In genomic region chr10:6580279-6581029, GRCh38 we compare ENCODE assay signal across 1 cellular context.
A peak's percentile ranks its signal among the peaks of the same experiment; 100 is the strongest.
TF ChIP-seq lines count a peak whose summit lies in the region.

No MANE protein-coding gene starts in this region.

TF ChIP-seq in HepG2, 621 proteins besides CTCF, POLR2A, EP300 and RAD21 (continued from another document and continues in another):
- TF ChIP-seq ZBTB49 (CRISPR knock-in tag; IDR thresholded peaks at IDR 0.05; ENCODE audit: borderline replicate concordance) (no peak), SKIL (CRISPR knock-in tag; IDR thresholded peaks at IDR 0.05; ENCODE audit: borderline replicate concordance) (no peak), ARID4A (CRISPR knock-in tag; IDR thresholded peaks at IDR 0.05; ENCODE audit: borderline replicate concordance) (peak; percentile 44; the same call in 1 of the 2 replicates), FOXP4 (CRISPR knock-in tag; IDR thresholded peaks at IDR 0.05) (no peak), ZMYM3 (CRISPR knock-in tag; IDR thresholded peaks at IDR 0.05) (no peak), ZNF350 (CRISPR knock-in tag; IDR thresholded peaks at IDR 0.05; ENCODE audit: borderline replicate concordance, low read depth) (no peak), ZNF713 (CRISPR knock-in tag; IDR thresholded peaks at IDR 0.05) (0 out of 2 replicates have a peak, but pooled peaks have one; percentile 64), ZNF792 (CRISPR knock-in tag; IDR thresholded peaks at IDR 0.05) (0 out of 2 replicates have a peak, but pooled peaks have one; percentile 29), ZNF329 (CRISPR knock-in tag; IDR thresholded peaks at IDR 0.05; ENCODE audit: low read depth) (0 out of 2 replicates have a peak, but pooled peaks have one; percentile 55), ZNF543 (CRISPR knock-in tag; IDR thresholded peaks at IDR 0.05) (peak; percentile 66; the same call in 1 of the 2 replicates), MED8 (CRISPR knock-in tag; IDR thresholded peaks at IDR 0.05; ENCODE audit: insufficient replicate concordance) (no peak), ATF5 (CRISPR knock-in tag; IDR thresholded peaks at IDR 0.05; ENCODE audit: low read depth) (no peak), ZNF660 (CRISPR knock-in tag; IDR thresholded peaks at IDR 0.05; ENCODE audit: borderline replicate concordance, low read depth) (no peak), ZBTB39 (CRISPR knock-in tag; IDR thresholded peaks at IDR 0.05) (no peak), NFIC (IDR thresholded peaks at IDR 0.05; ENCODE audit: low read length) (no peak), PHF20 (CRISPR knock-in tag; IDR thresholded peaks at IDR 0.05) (peak; percentile 39; the same call in 1 of the 2 replicates), ZBTB43 (CRISPR knock-in tag; conservative IDR thresholded peaks at IDR 0.05) (no peak), GATAD1 (CRISPR knock-in tag; IDR thresholded peaks at IDR 0.05) (no peak), CENPT (CRISPR knock-in tag; IDR thresholded peaks at IDR 0.05; ENCODE audit: low read depth) (no peak), ZNF263 (CRISPR knock-in tag; IDR thresholded peaks at IDR 0.05) (no peak), PRMT3 (CRISPR knock-in tag; IDR thresholded peaks at IDR 0.05; ENCODE audit: borderline replicate concordance, low read depth) (no peak), MED13 (CRISPR knock-in tag; IDR thresholded peaks at IDR 0.05) (no peak), ZNF703 (CRISPR knock-in tag; IDR thresholded peaks at IDR 0.05; ENCODE audit: borderline replicate concordance) (no peak), HDAC2 (CRISPR knock-in tag; IDR thresholded peaks at IDR 0.05) (peak; percentile 48; the same call in 1 of the 2 replicates), BCL3 (CRISPR knock-in tag; IDR thresholded peaks at IDR 0.05) (peak; percentile 42; the same call in 1 of the 2 replicates), HMG20A (CRISPR knock-in tag; IDR thresholded peaks at IDR 0.05; ENCODE audit: borderline replicate concordance) (no peak), SMAD3 (CRISPR knock-in tag; IDR thresholded peaks at IDR 0.05) (0 out of 2 replicates have a peak, but pooled peaks have one; percentile 32), TMF1 (CRISPR knock-in tag; IDR thresholded peaks at IDR 0.05; ENCODE audit: low read depth) (no peak; the same call in 1 of the 2 replicates), SIN3A (IDR thresholded peaks at IDR 0.05; ENCODE audit: borderline replicate concordance, low read depth, low read length) (no peak), ZBTB25 (CRISPR knock-in tag; IDR thresholded peaks at IDR 0.05) (0 out of 2 replicates have a peak, but pooled peaks have one; percentile 56), ZNF614 (CRISPR knock-in tag; IDR thresholded peaks at IDR 0.05; ENCODE audit: borderline replicate concordance) (no peak), ZNF326 (CRISPR knock-in tag; IDR thresholded peaks at IDR 0.05; ENCODE audit: borderline replicate concordance) (no peak), ZNF772 (CRISPR knock-in tag; IDR thresholded peaks at IDR 0.05) (peak; percentile 62; the same call in 1 of the 2 replicates), KDM2A (CRISPR knock-in tag; IDR thresholded peaks at IDR 0.05; ENCODE audit: borderline replicate concordance, low read depth) (peak; percentile 68), ZNF75D (CRISPR knock-in tag; IDR thresholded peaks at IDR 0.05; ENCODE audit: borderline replicate concordance) (no peak; the same call in 1 of the 2 replicates), TRAFD1 (CRISPR knock-in tag; IDR thresholded peaks at IDR 0.05; ENCODE audit: borderline replicate concordance) (no peak), KDM5B (CRISPR knock-in tag; IDR thresholded peaks at IDR 0.05; ENCODE audit: borderline replicate concordance) (peak; percentile 44; the same call in 1 of the 2 replicates), NBN (conservative IDR thresholded peaks at IDR 0.05) (no peak), KLF16 (CRISPR knock-in tag; IDR thresholded peaks at IDR 0.05) (peak in 1 of 2 experiments; percentile 51; a peak in 1 of 4 replicates), ZNF264 (CRISPR knock-in tag; IDR thresholded peaks at IDR 0.05) (no peak), SNAI1 (CRISPR knock-in tag; IDR thresholded peaks at IDR 0.05; ENCODE audit: borderline replicate concordance) (no peak), ZNF558 (CRISPR knock-in tag; IDR thresholded peaks at IDR 0.05; ENCODE audit: borderline replicate concordance) (peak; percentile 42; the same call in 1 of the 2 replicates), ZNF720 (CRISPR knock-in tag; IDR thresholded peaks at IDR 0.05) (no peak), KLF13 (CRISPR knock-in tag; IDR thresholded peaks at IDR 0.05) (no peak)
